Comparison of ENCODE assay signal across 14 cellular contexts in the genomic region with DNA sequence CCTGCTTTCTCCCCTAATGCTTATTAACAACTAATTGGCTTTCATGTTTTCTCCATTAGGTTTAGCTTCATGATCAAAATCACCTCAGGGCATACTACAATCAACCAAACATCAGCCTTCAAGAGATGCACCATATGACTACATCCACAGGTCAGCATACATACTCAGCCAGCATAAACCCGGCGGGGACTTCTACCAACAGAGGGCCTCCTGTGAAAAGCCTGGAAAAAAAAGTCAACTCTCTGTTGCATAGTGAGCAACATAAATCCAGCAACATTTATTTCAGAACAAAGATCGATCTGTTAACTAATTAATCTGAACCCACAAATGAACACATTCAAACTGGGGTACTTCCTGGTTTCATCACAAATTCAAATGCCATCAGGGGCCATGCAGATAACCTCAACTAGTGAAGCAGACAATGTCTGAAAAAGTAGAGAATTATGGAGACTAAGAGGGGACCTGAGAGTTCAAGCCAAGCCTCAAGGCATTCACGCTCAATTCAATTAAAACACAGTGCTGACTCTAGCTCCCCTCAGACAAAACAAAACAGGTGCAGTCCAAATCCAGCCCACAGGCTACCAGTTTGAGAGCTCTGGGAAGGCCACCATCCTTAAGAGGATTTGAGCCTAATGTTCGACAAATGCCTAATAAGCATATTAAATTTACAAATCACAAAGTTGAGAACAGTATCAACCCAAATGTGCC.
A peak's percentile ranks its signal among the peaks of the same experiment; 100 is the strongest.
DNase-seq lines count a peak whose midpoint lies in the region; TF ChIP-seq lines count a peak whose summit lies in the region.
"Had no signal": no experiment of that assay in that cellular context is flagged by ENCODE, and none has a peak within 500 bp of the region (broad histone marks: within the 10 kb centered on the region; RNA-seq: fewer than 3 reads in every experiment).

No MANE protein-coding gene starts in this region.

- TF ChIP-seq CTCF in HFFc6 (IDR thresholded peaks at IDR 0.05) (no peak), choroid plexus epithelial cell (conservative IDR thresholded peaks at IDR 0.05; ENCODE audit: low read depth, low read length) (peak; percentile 61)

- no peak overlapping the region for H3K27ac Mint-ChIP-seq in HFFc6
- H3K27ac Mint-ChIP-seq: activated naive CD4-positive, alpha-beta T cell treated with anti-CD3 and anti-CD28 coated beads for 36 hours; CD4-positive, CD25-positive, alpha-beta regulatory T cell; natural killer cell had no signal

- no peak overlapping the region for H3K4me3 ChIP-seq in choroid plexus epithelial cell (ENCODE audit: low read depth, low read length)
- H3K4me3 ChIP-seq: MG63 had no signal

- DNase-seq in Ammon's horn (ENCODE audit: low spot score) (peak; percentile 23), HFFc6 (peak; percentile 9), choroid plexus epithelial cell (ENCODE audit: low read depth) (peak; percentile 50), midbrain (lab: John Stamatoyannopoulos, UW) (peak; percentile 14), NCI-H1092 treated with DMSO at 0.1 percent for 48 hours (lab: John Stamatoyannopoulos, UW) (no peak), NCI-H1048 (lab: John Stamatoyannopoulos, UW) (no peak), NCI-H2227 (lab: John Stamatoyannopoulos, UW; ENCODE audit: unreplicated experiment) (no peak), T-helper 2 cell (no peak)
- DNase-seq: activated naive CD4-positive, alpha-beta T cell treated with anti-CD3 and anti-CD28 coated beads for 36 hours; CD4-positive, CD25-positive, alpha-beta regulatory T cell; MG63; natural killer cell; NCI-H510A had no signal

- peaks cover 6% of the 10 kb centered on the region for H3K36me3 Mint-ChIP-seq in HFFc6 (ENCODE audit: low read depth)
- H3K36me3 Mint-ChIP-seq: CD4-positive, CD25-positive, alpha-beta regulatory T cell; natural killer cell had no signal

- no peaks in the 10 kb centered on the region for H3K27me3 Mint-ChIP-seq in HFFc6 (ENCODE audit: insufficient read depth)
- H3K27me3 Mint-ChIP-seq: CD4-positive, CD25-positive, alpha-beta regulatory T cell; central memory CD8-positive, alpha-beta T cell had no signal

- H3K4me3 Mint-ChIP-seq in HFFc6 = no peak overlapping the region
- H3K4me3 Mint-ChIP-seq: activated naive CD4-positive, alpha-beta T cell treated with anti-CD3 and anti-CD28 coated beads for 36 hours; CD4-positive, CD25-positive, alpha-beta regulatory T cell; central memory CD8-positive, alpha-beta T cell; natural killer cell had no signal

- H3K4me1 Mint-ChIP-seq in HFFc6 (ENCODE audit: low read depth) = peaks cover 26% of the 10 kb centered on the region
- H3K4me1 Mint-ChIP-seq: CD4-positive, CD25-positive, alpha-beta regulatory T cell; central memory CD8-positive, alpha-beta T cell; natural killer cell had no signal

- H3K9me3 Mint-ChIP-seq in HFFc6 = no peaks in the 10 kb centered on the region
- H3K9me3 Mint-ChIP-seq: central memory CD8-positive, alpha-beta T cell had no signal

Comparison
In these comparisons a context has a peak if more than half of its experiments do, and no peak if none do; other contexts are left out.
1. DNase-seq: peak in Ammon's horn (single experiment), HFFc6 (single experiment), choroid plexus epithelial cell (single experiment) and midbrain (single experiment); none in NCI-H1092 treated with DMSO at 0.1 percent for 48 hours (single experiment), NCI-H1048 (single experiment), NCI-H2227 (single experiment) and T-helper 2 cell (0 of 5).